ENCODE assay signal across 10 cellular contexts in the genomic region with DNA sequence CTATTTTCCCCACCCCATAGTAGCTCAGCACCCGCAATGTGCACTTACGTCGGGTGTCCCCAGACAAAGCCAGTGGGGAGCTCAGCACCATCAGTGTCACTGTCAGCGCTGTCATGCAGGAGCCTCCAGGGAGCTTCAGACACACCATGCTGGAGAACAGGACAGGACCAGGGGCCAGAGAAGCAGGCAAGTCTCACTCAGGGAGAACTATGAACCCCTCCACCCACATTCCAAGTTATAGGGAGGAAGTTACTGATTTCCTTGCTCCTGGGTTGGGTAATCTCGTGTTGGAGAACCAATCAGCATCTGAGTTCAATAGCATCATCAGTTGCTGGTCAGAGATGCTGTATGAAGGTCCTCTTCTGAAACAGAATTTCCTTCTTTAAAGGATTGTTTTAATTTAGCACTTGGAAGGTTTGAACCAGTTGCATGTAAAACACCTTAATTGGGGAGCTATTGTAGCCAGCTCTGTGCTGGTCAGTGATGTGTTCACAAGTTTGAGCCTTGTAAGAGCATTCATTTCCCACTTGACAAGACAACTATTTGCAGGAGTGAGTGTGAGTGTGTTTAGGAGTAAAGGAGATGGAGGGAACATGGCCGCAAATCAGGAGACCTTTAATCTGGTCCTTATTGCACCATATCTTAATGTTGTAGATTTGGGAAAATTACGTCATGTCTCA. TPM values are rescaled to one million over a fixed set of nuclear protein-coding genes. Genes with fewer than 3 reads are reported as not detected.
A peak's percentile ranks its signal among the peaks of the same experiment; 100 is the strongest.
DNase-seq lines count a peak whose midpoint lies in the region; ATAC-seq, FAIRE-seq and TF ChIP-seq lines count a peak whose summit lies in the region.
"Not testable (repeated sequence)": the region's sequence is repeated elsewhere in the genome, so short reads cannot be mapped to it uniquely, and the experiment has no call there.
"Had no signal": no experiment of that assay in that cellular context is flagged by ENCODE, and none has a peak within 500 bp of the region (broad histone marks: within the 10 kb centered on the region; RNA-seq: fewer than 3 reads in every experiment).

Gene HLA-DRB1, minus strand, starts transcription at position 254 of the 680 bp plus-strand sequence. Its CDS starts 106 bp downstream, at position 148.

- ATAC-seq in GM21360 (IDR thresholded peaks at IDR 0.05; ENCODE audit: unreplicated experiment) (peak; percentile 81), HG03135 (IDR thresholded peaks at IDR 0.05; ENCODE audit: unreplicated experiment) (peak; percentile 92), RWPE2 (ENCODE audit: low read depth) (peak; percentile 80)

- CTCF ChIA-PET in activated naive CD4-positive, alpha-beta T cell treated with anti-CD3 and anti-CD28 coated beads, Interleukin-2, amount 10 ng/mL, durations not matched to agents 7 days and 5 days (lab: Charles Lee): not testable (repeated sequence)

- H3K4me1 ChIP-seq in RWPE2 (ENCODE audit: insufficient read depth, poor library complexity, severe bottlenecking); mononuclear cell (ENCODE audit: insufficient read depth, low read length); thymus (ENCODE audit: control insufficient read depth, insufficient read depth, low read length): not testable (repeated sequence)

- not testable (repeated sequence) for H3K27me3 ChIP-seq in GM06990 (replicated peaks; ENCODE audit: control insufficient read depth, insufficient read depth, low read length); RWPE2 (ENCODE audit: insufficient read depth, poor library complexity, severe bottlenecking); mononuclear cell (ENCODE audit: insufficient read depth, low read length); thymus (ENCODE audit: control insufficient read depth, insufficient read depth)

- peaks cover 23% of the 10 kb centered on the region for H3K4me1 Mint-ChIP-seq in activated naive CD4-positive, alpha-beta T cell treated with anti-CD3 and anti-CD28 coated beads, Interleukin-2, amount 10 ng/mL, durations not matched to agents 7 days and 5 days

- H3K27ac Mint-ChIP-seq in activated naive CD4-positive, alpha-beta T cell treated with anti-CD3 and anti-CD28 coated beads, Interleukin-2, amount 10 ng/mL, durations not matched to agents 7 days and 5 days: peak within 1 kb of the TSS; percentile 62

- 24% methylated on average over 7 of the region's 7 CpGs for WGBS in thymus

- not testable (repeated sequence) for TF ChIP-seq CTCF in GM06990 (IDR thresholded peaks at IDR 0.05; ENCODE audit: insufficient read depth, low read length, poor library complexity, severe bottlenecking); RWPE2 (IDR thresholded peaks at IDR 0.05; ENCODE audit: poor library complexity, severe bottlenecking)

- H3K4me3 ChIP-seq in GM06990 (replicated peaks; ENCODE audit: low read depth, low read length) (peak within 1 kb of the TSS; percentile 55), mononuclear cell (ENCODE audit: low read length) (peak within 1 kb of the TSS; percentile 46)
- not testable (repeated sequence) for H3K4me3 ChIP-seq in RWPE2 (ENCODE audit: severe bottlenecking); thymus (ENCODE audit: low read length)

- peak within 1 kb of the TSS; percentile 74 for H3K4me3 Mint-ChIP-seq in activated naive CD4-positive, alpha-beta T cell treated with anti-CD3 and anti-CD28 coated beads, Interleukin-2, amount 10 ng/mL, durations not matched to agents 7 days and 5 days

- H3K36me3 ChIP-seq in GM06990 (ENCODE audit: control insufficient read depth, insufficient read depth, low read length); RWPE2 (ENCODE audit: low read depth); thymus (ENCODE audit: control insufficient read depth, insufficient read depth): not testable (repeated sequence)

- not testable (repeated sequence) for H3K27ac ChIP-seq in RWPE2 (ENCODE audit: poor library complexity, severe bottlenecking)
- peak within 1 kb of the TSS; percentile 65 for H3K27ac ChIP-seq in thymus (ENCODE audit: low read depth)

- H3K9me3 ChIP-seq in RWPE2 (ENCODE audit: severe bottlenecking); mononuclear cell (ENCODE audit: low read depth, low read length); thymus (ENCODE audit: control insufficient read depth): not testable (repeated sequence)

- H3K27me3 Mint-ChIP-seq in activated naive CD4-positive, alpha-beta T cell treated with anti-CD3 and anti-CD28 coated beads, Interleukin-2, amount 10 ng/mL, durations not matched to agents 7 days and 5 days: peaks cover 35% of the 10 kb centered on the region

- H3K9me3 Mint-ChIP-seq in activated naive CD4-positive, alpha-beta T cell treated with anti-CD3 and anti-CD28 coated beads, Interleukin-2, amount 10 ng/mL, durations not matched to agents 7 days and 5 days: not testable (repeated sequence)

- peak; percentile 33 for FAIRE-seq in frontal cortex (lab: Jason Lieb, UNC)

- H3K36me3 Mint-ChIP-seq in activated naive CD4-positive, alpha-beta T cell treated with anti-CD3 and anti-CD28 coated beads, Interleukin-2, amount 10 ng/mL, durations not matched to agents 7 days and 5 days: not testable (repeated sequence)

- DNase-seq in GM06990 (ENCODE audit: extremely low read depth, insufficient read length) (peak; percentile 77), frontal cortex (ENCODE audit: low spot score in 2 of 2) (peak; percentile 16 to 33)
- not testable (repeated sequence) for DNase-seq in RWPE2 (ENCODE audit: low spot score)
- peak; percentile 31 for DNase-seq in activated naive CD4-positive, alpha-beta T cell treated with anti-CD3 and anti-CD28 coated beads, Interleukin-2, amount 10 ng/mL, durations not matched to agents 7 days and 5 days

RNA-seq across cellular contexts. Expression of gene HLA-DRB1, which starts in this region (rescaled TPM):
- total RNA-seq in frontal cortex: 3.7 TPM
- total RNA-seq in mononuclear cell: 166 TPM
- 685 TPM for polyA plus RNA-seq in thymus
- total RNA-seq: chondrocyte, SJCRH30 had no signal

Comparison
In these comparisons a context has a peak if more than half of its experiments do, and no peak if none do; other contexts are left out.
1. RNA of gene HLA-DRB1 (total RNA-seq): 166 TPM in mononuclear cell (single experiment); 3.7 TPM in frontal cortex (single experiment); every median in the first group is over 10 times any median in the second.
2. Peak in every context shown above with its lines, with median percentiles within 50 percentile points of each other: ATAC-seq.